ENCODE assay signal across 1 cellular context in the genomic region with DNA sequence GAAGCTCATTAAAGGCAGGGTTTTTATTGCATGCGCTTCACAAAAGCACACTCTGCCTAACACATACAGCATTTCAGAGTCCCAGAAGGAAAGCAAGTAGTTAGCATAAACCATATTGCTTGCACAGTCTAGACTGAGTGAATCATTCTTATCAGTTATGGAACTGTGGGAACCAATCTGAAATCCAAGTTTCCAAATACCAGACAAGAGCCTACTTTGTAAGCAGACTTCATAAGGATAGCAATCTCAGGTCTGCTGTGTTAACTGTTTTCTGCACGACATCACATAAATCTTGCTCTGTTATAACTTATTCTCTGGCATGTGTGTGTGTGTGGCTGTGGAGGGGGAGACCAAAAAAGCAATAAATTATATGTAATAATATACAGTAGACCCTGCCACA.
TF ChIP-seq lines count a peak whose summit lies in the region.

No MANE protein-coding gene starts in this region.

TF ChIP-seq in SK-N-SH treated with all-trans-retinoic acid at 6 μM for 48 hours, 23 proteins besides CTCF, POLR2A, EP300 and RAD21 (continued from another document):
- TF ChIP-seq, protein P1, sequence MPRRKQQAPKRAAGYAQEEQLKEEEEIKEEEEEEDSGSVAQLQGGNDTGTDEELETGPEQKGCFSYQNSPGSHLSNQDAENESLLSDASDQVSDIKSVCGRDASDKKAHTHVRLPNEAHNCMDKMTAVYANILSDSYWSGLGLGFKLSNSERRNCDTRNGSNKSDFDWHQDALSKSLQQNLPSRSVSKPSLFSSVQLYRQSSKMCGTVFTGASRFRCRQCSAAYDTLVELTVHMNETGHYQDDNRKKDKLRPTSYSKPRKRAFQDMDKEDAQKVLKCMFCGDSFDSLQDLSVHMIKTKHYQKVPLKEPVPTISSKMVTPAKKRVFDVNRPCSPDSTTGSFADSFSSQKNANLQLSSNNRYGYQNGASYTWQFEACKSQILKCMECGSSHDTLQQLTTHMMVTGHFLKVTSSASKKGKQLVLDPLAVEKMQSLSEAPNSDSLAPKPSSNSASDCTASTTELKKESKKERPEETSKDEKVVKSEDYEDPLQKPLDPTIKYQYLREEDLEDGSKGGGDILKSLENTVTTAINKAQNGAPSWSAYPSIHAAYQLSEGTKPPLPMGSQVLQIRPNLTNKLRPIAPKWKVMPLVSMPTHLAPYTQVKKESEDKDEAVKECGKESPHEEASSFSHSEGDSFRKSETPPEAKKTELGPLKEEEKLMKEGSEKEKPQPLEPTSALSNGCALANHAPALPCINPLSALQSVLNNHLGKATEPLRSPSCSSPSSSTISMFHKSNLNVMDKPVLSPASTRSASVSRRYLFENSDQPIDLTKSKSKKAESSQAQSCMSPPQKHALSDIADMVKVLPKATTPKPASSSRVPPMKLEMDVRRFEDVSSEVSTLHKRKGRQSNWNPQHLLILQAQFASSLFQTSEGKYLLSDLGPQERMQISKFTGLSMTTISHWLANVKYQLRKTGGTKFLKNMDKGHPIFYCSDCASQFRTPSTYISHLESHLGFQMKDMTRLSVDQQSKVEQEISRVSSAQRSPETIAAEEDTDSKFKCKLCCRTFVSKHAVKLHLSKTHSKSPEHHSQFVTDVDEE (CRISPR knock-in tag; IDR thresholded peaks at IDR 0.05): peak; percentile 92
